18 cellular contexts compared by ENCODE assay signal in genomic region chr2:2333076-2333475, GRCh38. TPM values are rescaled to one million over a fixed set of nuclear protein-coding genes. Genes with fewer than 3 reads are reported as not detected.
DNase-seq lines count a peak whose midpoint lies in the region; ATAC-seq, FAIRE-seq and TF ChIP-seq lines count a peak whose summit lies in the region.
"Had no signal": no experiment of that assay in that cellular context is flagged by ENCODE, and none has a peak within 500 bp of the region (broad histone marks: within the 10 kb centered on the region; RNA-seq: fewer than 3 reads in every experiment).

No MANE protein-coding gene starts in this region.

- H3K36me3 Mint-ChIP-seq in activated CD4-positive, alpha-beta T cell treated with anti-CD3 and anti-CD28 coated beads, Interleukin-2, amount 10 ng/mL, durations not matched to agents 7 days and 5 days (ENCODE audit: low read depth), result no peaks in the 10 kb centered on the region
- H3K36me3 Mint-ChIP-seq in natural killer cell, result no peaks in the 10 kb centered on the region
- H3K36me3 Mint-ChIP-seq in activated CD8-positive, alpha-beta T cell treated with anti-CD3 and anti-CD28 coated beads, Interleukin-2, amount 10 ng/mL, durations not matched to agents 7 days and 5 days (ENCODE audit: low read depth), result no peaks in the 10 kb centered on the region

- TF ChIP-seq CTCF in dorsolateral prefrontal cortex (IDR thresholded peaks at IDR 0.05 in 54 of 56, conservative IDR thresholded peaks at IDR 0.05 in 2 of 56; ENCODE audit: low read depth in 1 of 56, partially characterized antibody in 56 of 56) (no peak), natural killer cell (IDR thresholded peaks at IDR 0.05) (no peak)

- peaks cover 0 to 20% (median 0%) of the 10 kb centered on the region in 45 donors for H3K27me3 ChIP-seq in dorsolateral prefrontal cortex
- H3K27me3 ChIP-seq: spleen had no signal

- H3K27ac Mint-ChIP-seq in activated CD4-positive, alpha-beta T cell treated with anti-CD3 and anti-CD28 coated beads, Interleukin-2, amount 10 ng/mL, durations not matched to agents 7 days and 5 days, result no peak overlapping the region
- H3K27ac Mint-ChIP-seq in natural killer cell, result no peak overlapping the region
- H3K27ac Mint-ChIP-seq in activated CD8-positive, alpha-beta T cell treated with anti-CD3 and anti-CD28 coated beads, Interleukin-2, amount 10 ng/mL, durations not matched to agents 7 days and 5 days, result no peak overlapping the region
- H3K27ac Mint-ChIP-seq: activated naive CD8-positive, alpha-beta T cell treated with anti-CD3 and anti-CD28 coated beads, Interleukin-2, amount 50 U/mL, for 24 hours; stimulated activated naive CD8-positive, alpha-beta T cell treated with anti-CD3 and anti-CD28 coated beads, Interleukin-15, Interleukin-2, amounts not matched to agents 100 ng/mL and 50 ng/mL, for 24 hours had no signal

- CTCF ChIA-PET in activated CD4-positive, alpha-beta T cell treated with anti-CD3 and anti-CD28 coated beads, Interleukin-2, amount 10 ng/mL, durations not matched to agents 7 days and 5 days (lab: Charles Lee), result no interaction called here
- CTCF ChIA-PET in activated CD8-positive, alpha-beta T cell treated with anti-CD3 and anti-CD28 coated beads, Interleukin-2, amount 10 ng/mL, durations not matched to agents 7 days and 5 days (lab: Charles Lee), result no interaction called here

- intact Hi-C loops in dorsolateral prefrontal cortex (cut with DNase I), result no loop called here
- intact Hi-C loops in natural killer cell (cut with micrococcal nuclease), result no loop called here

- H3K9me3 Mint-ChIP-seq in activated CD4-positive, alpha-beta T cell treated with anti-CD3 and anti-CD28 coated beads, Interleukin-2, amount 10 ng/mL, durations not matched to agents 7 days and 5 days, result peaks cover 4% of the 10 kb centered on the region
- H3K9me3 Mint-ChIP-seq in natural killer cell, result peaks cover 0 to 3% of the 10 kb centered on the region in 2 donors
- H3K9me3 Mint-ChIP-seq in activated CD8-positive, alpha-beta T cell treated with anti-CD3 and anti-CD28 coated beads, Interleukin-2, amount 10 ng/mL, durations not matched to agents 7 days and 5 days (ENCODE audit: insufficient read depth), result peaks cover 8% of the 10 kb centered on the region
- H3K9me3 Mint-ChIP-seq: activated naive CD8-positive, alpha-beta T cell treated with anti-CD3 and anti-CD28 coated beads, Interleukin-2, amount 50 U/mL, for 24 hours had no signal

- FAIRE-seq in urothelium cell line (lab: Jason Lieb, UNC), result no peak
- FAIRE-seq: endometrium had no signal

- peak; percentile 62 for DNase-seq in DMS79 treated with DMSO at 0.1 percent for 48 hours (lab: John Stamatoyannopoulos, UW)
- peak; percentile 52 for DNase-seq in NCI-H2029 (lab: John Stamatoyannopoulos, UW)
- peak; percentile 99 for DNase-seq in NCI-H748 (lab: John Stamatoyannopoulos, UW; ENCODE audit: unreplicated experiment)
- peak in 4 of 10 donors; percentile 58 to 73 (median 67) for DNase-seq in dorsolateral prefrontal cortex
- DNase-seq in activated CD4-positive, alpha-beta T cell treated with anti-CD3 and anti-CD28 coated beads, Interleukin-2, amount 10 ng/mL, durations not matched to agents 7 days and 5 days, result no peak
- DNase-seq in urothelium cell line (ENCODE audit: low spot score), result no peak
- DNase-seq in natural killer cell, result no peak
- DNase-seq in activated CD8-positive, alpha-beta T cell treated with anti-CD3 and anti-CD28 coated beads, Interleukin-2, amount 10 ng/mL, durations not matched to agents 7 days and 5 days, result no peak
- DNase-seq: activated CD8-positive, alpha-beta memory T cell treated with anti-CD3 and anti-CD28 coated beads for 24 hours; activated naive CD8-positive, alpha-beta T cell treated with anti-CD3 and anti-CD28 coated beads, Interleukin-2, amount 50 U/mL, for 24 hours; foreskin fibroblast; KBM-7; NCI-H187; PC-9; spleen had no signal

- no peaks in the 10 kb centered on the region for H3K4me1 Mint-ChIP-seq in activated CD4-positive, alpha-beta T cell treated with anti-CD3 and anti-CD28 coated beads, Interleukin-2, amount 10 ng/mL, durations not matched to agents 7 days and 5 days
- H3K4me1 Mint-ChIP-seq in natural killer cell, result no peaks in the 10 kb centered on the region
- no peaks in the 10 kb centered on the region for H3K4me1 Mint-ChIP-seq in activated CD8-positive, alpha-beta T cell treated with anti-CD3 and anti-CD28 coated beads, Interleukin-2, amount 10 ng/mL, durations not matched to agents 7 days and 5 days (ENCODE audit: low read depth)
- H3K4me1 Mint-ChIP-seq: activated naive CD8-positive, alpha-beta T cell treated with anti-CD3 and anti-CD28 coated beads, Interleukin-2, amount 50 U/mL, for 24 hours had no signal

- H3K27ac ChIP-seq in dorsolateral prefrontal cortex, result peak overlapping the region in 49 of 59 donors; percentile 13 to 95 (median 77)
- H3K27ac ChIP-seq: PC-9, spleen had no signal

- no peak for ATAC-seq in natural killer cell
- ATAC-seq in activated CD8-positive, alpha-beta T cell treated with anti-CD3 and anti-CD28 coated beads, Interleukin-2, amount 10 ng/mL, durations not matched to agents 7 days and 5 days, result no peak
- ATAC-seq: activated naive CD8-positive, alpha-beta T cell treated with anti-CD3 and anti-CD28 coated beads, Interleukin-2, amount 50 U/mL, for 24 hours had no signal

- H3K27me3 Mint-ChIP-seq in activated CD4-positive, alpha-beta T cell treated with anti-CD3 and anti-CD28 coated beads, Interleukin-2, amount 10 ng/mL, durations not matched to agents 7 days and 5 days, result no peaks in the 10 kb centered on the region
- H3K27me3 Mint-ChIP-seq in natural killer cell (ENCODE audit: low read depth in 2 of 2), result peaks cover 0 to 3% of the 10 kb centered on the region in 2 donors
- H3K27me3 Mint-ChIP-seq in activated CD8-positive, alpha-beta T cell treated with anti-CD3 and anti-CD28 coated beads, Interleukin-2, amount 10 ng/mL, durations not matched to agents 7 days and 5 days (ENCODE audit: low read depth), result no peaks in the 10 kb centered on the region
- H3K27me3 Mint-ChIP-seq: stimulated activated naive CD8-positive, alpha-beta T cell treated with anti-CD3 and anti-CD28 coated beads, Interleukin-15, Interleukin-2, amounts not matched to agents 100 ng/mL and 50 ng/mL, for 24 hours had no signal

- H3K4me3 ChIP-seq in dorsolateral prefrontal cortex, result peak overlapping the region in 13 of 59 donors; percentile 8 to 65 (median 40)
- H3K4me3 ChIP-seq: PC-9, spleen had no signal

- no peak overlapping the region for H3K4me3 Mint-ChIP-seq in activated CD4-positive, alpha-beta T cell treated with anti-CD3 and anti-CD28 coated beads, Interleukin-2, amount 10 ng/mL, durations not matched to agents 7 days and 5 days
- no peak overlapping the region for H3K4me3 Mint-ChIP-seq in natural killer cell
- no peak overlapping the region for H3K4me3 Mint-ChIP-seq in activated CD8-positive, alpha-beta T cell treated with anti-CD3 and anti-CD28 coated beads, Interleukin-2, amount 10 ng/mL, durations not matched to agents 7 days and 5 days
- H3K4me3 Mint-ChIP-seq: activated naive CD8-positive, alpha-beta T cell treated with anti-CD3 and anti-CD28 coated beads, Interleukin-2, amount 50 U/mL, for 24 hours; stimulated activated naive CD8-positive, alpha-beta T cell treated with anti-CD3 and anti-CD28 coated beads, Interleukin-15, Interleukin-2, amounts not matched to agents 100 ng/mL and 50 ng/mL, for 24 hours had no signal

- POLR2A ChIA-PET in activated CD4-positive, alpha-beta T cell treated with anti-CD3 and anti-CD28 coated beads, Interleukin-2, amount 10 ng/mL, durations not matched to agents 7 days and 5 days (lab: Charles Lee), result no interaction called here
- POLR2A ChIA-PET in activated CD8-positive, alpha-beta T cell treated with anti-CD3 and anti-CD28 coated beads, Interleukin-2, amount 10 ng/mL, durations not matched to agents 7 days and 5 days (lab: Charles Lee), result no interaction called here

RNA-seq across cellular contexts. Expression of gene MYT1L, which starts 2.0 kb away (rescaled TPM):
- total RNA-seq in dorsolateral prefrontal cortex (100 to 1,000 TPM; 106 to 440 (median 286) TPM), natural killer cell (not detected)
- not detected for total RNA-seq in activated CD4-positive, alpha-beta T cell treated with anti-CD3 and anti-CD28 coated beads, Interleukin-2, amount 10 ng/mL, durations not matched to agents 7 days and 5 days
- total RNA-seq in activated CD8-positive, alpha-beta T cell treated with anti-CD3 and anti-CD28 coated beads, Interleukin-2, amount 10 ng/mL, durations not matched to agents 7 days and 5 days, result not detected
- total RNA-seq: cardiac septum, PC-9 had no signal

Comparison
In these comparisons a context has a peak if more than half of its experiments do, and no peak if none do; other contexts are left out.
1. DNase-seq: peak in DMS79 treated with DMSO at 0.1 percent for 48 hours (single experiment), NCI-H2029 (single experiment) and NCI-H748 (single experiment); none in activated CD4-positive, alpha-beta T cell treated with anti-CD3 and anti-CD28 coated beads, Interleukin-2, amount 10 ng/mL, durations not matched to agents 7 days and 5 days (single experiment), urothelium cell line (single experiment), natural killer cell (single experiment) and activated CD8-positive, alpha-beta T cell treated with anti-CD3 and anti-CD28 coated beads, Interleukin-2, amount 10 ng/mL, durations not matched to agents 7 days and 5 days (single experiment).
2. RNA of gene MYT1L, which starts 2.0 kb away (total RNA-seq): 106 to 440 TPM in dorsolateral prefrontal cortex; not detected in activated CD4-positive, alpha-beta T cell treated with anti-CD3 and anti-CD28 coated beads, Interleukin-2, amount 10 ng/mL, durations not matched to agents 7 days and 5 days, not detected in natural killer cell and not detected in activated CD8-positive, alpha-beta T cell treated with anti-CD3 and anti-CD28 coated beads, Interleukin-2, amount 10 ng/mL, durations not matched to agents 7 days and 5 days; every median in the first group is over 100 times any median in the second.